ENCODE assay signal across 22 cellular contexts in genomic region chr14:52188381-52188780, GRCh38.
DNase-seq lines count a peak whose midpoint lies in the region; ATAC-seq and TF ChIP-seq lines count a peak whose summit lies in the region.
"Had no signal": no experiment of that assay in that cellular context is flagged by ENCODE, and none has a peak within 500 bp of the region (broad histone marks: within the 10 kb centered on the region; RNA-seq: fewer than 3 reads in every experiment).

No MANE protein-coding gene starts in this region.

- H4K20me1 ChIP-seq in IMR-90 (ENCODE audit: insufficient read depth, low read length): no peaks in the 10 kb centered on the region
- H4K20me1 ChIP-seq: BLaER1 treated with 17β-estradiol and CSF1 and Interleukin-3, amounts not matched to agents 10 nM and 100 nM had no signal

- no peaks in the 10 kb centered on the region for H3K36me3 Mint-ChIP-seq in MCF 10A (ENCODE audit: insufficient read depth, unreplicated experiment)

- H3K9me3 ChIP-seq in breast epithelium: no peaks in the 10 kb centered on the region
- no peaks in the 10 kb centered on the region for H3K9me3 ChIP-seq in IMR-90 (ENCODE audit: control insufficient read depth, insufficient read depth, low read length)
- no peaks in the 10 kb centered on the region for H3K9me3 ChIP-seq in BE2C

- H3K27ac ChIP-seq in breast epithelium (no peak overlapping the region), IMR-90 (ENCODE audit: insufficient read depth, low read length) (no peak overlapping the region), dorsolateral prefrontal cortex (no peak overlapping the region)
- H3K27ac ChIP-seq: BLaER1 treated with 17β-estradiol and CSF1 and Interleukin-3, amounts not matched to agents 10 nM and 100 nM; GM23248; KMS-11; RWPE1 had no signal

- H4K8ac ChIP-seq in IMR-90 (ENCODE audit: low read depth in 2 of 2, low read length in 2 of 2): no peak overlapping the region

- TF ChIP-seq POLR2A in breast epithelium (IDR thresholded peaks at IDR 0.05) (no peak), IMR-90 (IDR thresholded peaks at IDR 0.05; ENCODE audit: low read depth, low read length) (no peak)

- no peak for ATAC-seq in IMR-90 (ENCODE audit: low read depth)
- ATAC-seq: Panc1 had no signal

- no peak overlapping the region for H3K23ac ChIP-seq in IMR-90 (ENCODE audit: low read depth, low read length)

- H3K4me1 ChIP-seq in breast epithelium: no peaks in the 10 kb centered on the region
- no peaks in the 10 kb centered on the region for H3K4me1 ChIP-seq in IMR-90 (ENCODE audit: control insufficient read depth, insufficient read depth, low read length)
- H3K4me1 ChIP-seq in BE2C: no peaks in the 10 kb centered on the region

- no peak overlapping the region for H2BK15ac ChIP-seq in IMR-90 (ENCODE audit: low read depth, low read length)

- H3K4me3 ChIP-seq in breast epithelium (no peak overlapping the region), IMR-90 (ENCODE audit: insufficient read depth, low read depth, low read length) (no peak overlapping the region), choroid plexus epithelial cell (ENCODE audit: low read depth, low read length) (no peak overlapping the region), dorsolateral prefrontal cortex (no peak overlapping the region), BE2C (ENCODE audit: low read depth, low read length) (no peak overlapping the region)
- H3K4me3 ChIP-seq: BLaER1 treated with 17β-estradiol and CSF1 and Interleukin-3, amounts not matched to agents 10 nM and 100 nM; GM23248 had no signal

- H4K5ac ChIP-seq in IMR-90 (ENCODE audit: low read depth, low read length): no peak overlapping the region

- no peak overlapping the region for H2BK5ac ChIP-seq in IMR-90 (ENCODE audit: low read depth, low read length, poor library complexity, severe bottlenecking)

- CTCF ChIA-PET in MCF 10A (lab: Yijun Ruan, JAX) (interaction anchor here (0.6 kb wide), 1 partner anchor 320 kb away, joined by 3 read pairs; no protein-coding TSS in a partner anchor), IMR-90 (lab: Yijun Ruan, JAX) (no interaction called here)

- H3K27me3 ChIP-seq in breast epithelium (no peaks in the 10 kb centered on the region), IMR-90 (ENCODE audit: control insufficient read depth, insufficient read depth, low read length) (peaks cover 8% of the 10 kb centered on the region), dorsolateral prefrontal cortex (no peaks in the 10 kb centered on the region), BE2C (peaks cover 27% of the 10 kb centered on the region)
- H3K27me3 ChIP-seq: BLaER1 treated with 17β-estradiol and CSF1 and Interleukin-3, amounts not matched to agents 10 nM and 100 nM had no signal

- H2BK120ac ChIP-seq in IMR-90 (ENCODE audit: low read depth, low read length): no peak overlapping the region

- H3K56ac ChIP-seq in IMR-90 (ENCODE audit: extremely low read depth, insufficient read depth, low read length): no peak overlapping the region

- TF ChIP-seq RAD21 in IMR-90 (IDR thresholded peaks at IDR 0.05; ENCODE audit: low read length): no peak

- H3K36me3 ChIP-seq in breast epithelium (no peaks in the 10 kb centered on the region), IMR-90 (ENCODE audit: control insufficient read depth, insufficient read depth, low read length) (no peaks in the 10 kb centered on the region), BE2C (no peaks in the 10 kb centered on the region)
- H3K36me3 ChIP-seq: BLaER1 treated with 17β-estradiol and CSF1 and Interleukin-3, amounts not matched to agents 10 nM and 100 nM had no signal

- no peak overlapping the region for H3K27ac Mint-ChIP-seq in MCF 10A (ENCODE audit: low read depth, unreplicated experiment)
- H3K27ac Mint-ChIP-seq: CD4-positive, alpha-beta T cell; IgD-negative memory B cell had no signal

- no peak for TF ChIP-seq CTCF in MCF 10A (IDR thresholded peaks at IDR 0.05; ENCODE audit: unreplicated experiment)
- TF ChIP-seq CTCF in breast epithelium (IDR thresholded peaks at IDR 0.05): no peak
- no peak for TF ChIP-seq CTCF in IMR-90 (conservative IDR thresholded peaks at IDR 0.05; ENCODE audit: low read depth, low read length)
- no peak for TF ChIP-seq CTCF in choroid plexus epithelial cell (conservative IDR thresholded peaks at IDR 0.05; ENCODE audit: low read depth, low read length)
- no peak for TF ChIP-seq CTCF in dorsolateral prefrontal cortex (IDR thresholded peaks at IDR 0.05 in 54 of 56, conservative IDR thresholded peaks at IDR 0.05 in 2 of 56; ENCODE audit: low read depth in 1 of 56, partially characterized antibody in 56 of 56)
- TF ChIP-seq CTCF in BE2C (IDR thresholded peaks at IDR 0.05; ENCODE audit: low read depth, low read length): no peak

- H3K9ac ChIP-seq in IMR-90 (ENCODE audit: low read depth, low read length): no peak overlapping the region
- H3K9ac ChIP-seq: BLaER1 treated with 17β-estradiol and CSF1 and Interleukin-3, amounts not matched to agents 10 nM and 100 nM; GM23248; KMS-11 had no signal

- H2AFZ ChIP-seq in IMR-90 (replicated peaks; ENCODE audit: low read length, poor library complexity): no peak overlapping the region
- H2AFZ ChIP-seq: GM23248 had no signal

- BruUV-seq in MCF 10A (replicated peaks; lab: Mats Ljungman, UMichigan) (no TSS peak), IMR-90 (replicated peaks; lab: Mats Ljungman, UMichigan) (no TSS peak)

- dilution Hi-C loops in IMR-90 (cut with HindIII; ENCODE audit: low sequenced_read_pairs, unreplicated experiment): no loop called here

- no peak overlapping the region for H3K4me2 ChIP-seq in IMR-90 (ENCODE audit: low read depth, low read length)
- H3K4me2 ChIP-seq: KMS-11 had no signal

- no peaks in the 10 kb centered on the region for H3K79me1 ChIP-seq in IMR-90 (ENCODE audit: low read depth in 1 of 2, low read length in 2 of 2)

- no peaks in the 10 kb centered on the region for H3K9me3 Mint-ChIP-seq in MCF 10A (ENCODE audit: unreplicated experiment)
- H3K9me3 Mint-ChIP-seq: CD4-positive, alpha-beta T cell had no signal

- no peaks in the 10 kb centered on the region for H3K27me3 Mint-ChIP-seq in MCF 10A (ENCODE audit: insufficient read depth, unreplicated experiment)
- H3K27me3 Mint-ChIP-seq: CD4-positive, alpha-beta T cell had no signal

- no peak overlapping the region for H3K14ac ChIP-seq in IMR-90 (replicated peaks; ENCODE audit: low read depth, low read length)

- no peak overlapping the region for H3K18ac ChIP-seq in IMR-90 (ENCODE audit: low read depth, low read length)

- POLR2A ChIA-PET in MCF 10A (lab: Yijun Ruan, JAX) (interaction anchor here (0.7 kb wide), 2 partner anchors 85 to 176 kb away, joined by 3 read pairs; no protein-coding TSS in a partner anchor), IMR-90 (lab: Charles Lee; ENCODE audit: unreplicated experiment) (no interaction called here)

- DNase-seq in MCF 10A (ENCODE audit: unreplicated experiment): peak; percentile 9
- no peak for DNase-seq in breast epithelium (ENCODE audit: low spot score in 2 of 2)
- no peak for DNase-seq in IMR-90
- DNase-seq in choroid plexus epithelial cell (ENCODE audit: low read depth): peak; percentile 0
- DNase-seq in dorsolateral prefrontal cortex: no peak
- no peak for DNase-seq in central memory CD4-positive, alpha-beta T cell
- no peak for DNase-seq in BE2C
- DNase-seq: CD4-positive, alpha-beta T cell; GM23248; H7; MV-4-11; NCI-H1105; NCI-H146; NCI-H2029 treated with DMSO at 0.1 percent for 48 hours; NCI-H2227 treated with DMSO at 0.1 percent for 48 hours; NCI-H526 treated with DMSO at 0.1 percent for 48 hours; SHP77 treated with DMSO at 0.1 percent for 48 hours had no signal

- intact Hi-C loops in MCF 10A (cut with micrococcal nuclease): no loop called here
- intact Hi-C loops in breast epithelium (cut with DNase I; ENCODE audit: low total_unique reads): no loop called here
- intact Hi-C loops in IMR-90 (cut with micrococcal nuclease): no loop called here
- intact Hi-C loops in dorsolateral prefrontal cortex (cut with DNase I): no loop called here

- no peaks in the 10 kb centered on the region for H3K9me1 ChIP-seq in IMR-90 (ENCODE audit: insufficient read depth, low read length)

- no peak overlapping the region for H4K91ac ChIP-seq in IMR-90 (ENCODE audit: insufficient read depth, low read depth, low read length)

- H2AK9ac ChIP-seq in IMR-90 (replicated peaks; ENCODE audit: low read depth, low read length, poor library complexity): no peak overlapping the region

- H3K4me1 Mint-ChIP-seq in MCF 10A (ENCODE audit: insufficient read depth, unreplicated experiment): no peaks in the 10 kb centered on the region

- H2AK5ac ChIP-seq in IMR-90 (ENCODE audit: low read depth, low read length): no peak overlapping the region

- H2BK20ac ChIP-seq in IMR-90 (ENCODE audit: low read depth, low read length): no peak overlapping the region

- in situ Hi-C loops in IMR-90 (cut with MboI; ENCODE audit: low sequenced_read_pairs): no loop called here

- H3K4me3 Mint-ChIP-seq in MCF 10A (ENCODE audit: unreplicated experiment): no peak overlapping the region
- H3K4me3 Mint-ChIP-seq: CD4-positive, alpha-beta T cell had no signal

- no peak overlapping the region for H3K4ac ChIP-seq in IMR-90 (ENCODE audit: low read depth, low read length)

TF ChIP-seq in IMR-90, 13 proteins besides CTCF, POLR2A, EP300 and RAD21:
- TF ChIP-seq CEBPB (IDR thresholded peaks at IDR 0.05; ENCODE audit: low read depth, low read length) (peak; percentile 42; the same call in 1 of the 2 replicates), SMC3 (IDR thresholded peaks at IDR 0.05; ENCODE audit: low read depth, low read length) (no peak), MAFK (IDR thresholded peaks at IDR 0.05; ENCODE audit: low read depth, low read length) (no peak), RCOR1 (IDR thresholded peaks at IDR 0.05; ENCODE audit: insufficient replicate concordance, low read length) (no peak), USF2 (IDR thresholded peaks at IDR 0.05; ENCODE audit: low read depth, low read length) (no peak)

Comparison
In these comparisons a context has a peak if more than half of its experiments do, and no peak if none do; other contexts are left out.
1. DNase-seq: peak in MCF 10A (single experiment) and choroid plexus epithelial cell (single experiment); none in breast epithelium (0 of 2), IMR-90 (single experiment), dorsolateral prefrontal cortex (0 of 10), central memory CD4-positive, alpha-beta T cell (single experiment) and BE2C (single experiment).